ENCODE assay signal across 9 cellular contexts in the genomic region with DNA sequence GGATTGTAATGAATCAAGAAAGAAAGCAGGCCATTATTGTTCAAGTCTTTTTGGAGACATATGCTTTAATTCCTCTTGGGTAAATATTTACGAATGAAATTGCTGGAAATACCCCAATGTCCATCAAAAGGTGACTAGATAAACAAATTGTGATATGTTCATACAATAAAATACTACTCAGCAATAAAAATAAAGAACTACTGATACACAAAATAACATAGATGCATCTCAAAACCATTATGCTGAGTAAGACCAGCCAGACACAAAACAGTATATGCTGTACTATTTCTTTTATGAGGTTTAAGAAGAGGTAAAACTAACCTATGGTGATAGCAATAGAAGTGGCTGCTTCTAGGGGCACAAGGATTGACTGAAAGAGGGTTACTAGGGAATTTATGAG.
"Had no signal": no experiment of that assay in that cellular context is flagged by ENCODE, and none has a peak within 500 bp of the region (broad histone marks: within the 10 kb centered on the region; RNA-seq: fewer than 3 reads in every experiment).

No MANE protein-coding gene starts in this region.

- H3K27ac Mint-ChIP-seq: GM23338, IgD-negative memory B cell had no signal

- H3K9me3 Mint-ChIP-seq: IgD-negative memory B cell had no signal

- DNase-seq: H9, HCEC 1CT, Karpas-422 had no signal

- H3K4me2 ChIP-seq: GM23338, KMS-11 had no signal

- H3K27ac ChIP-seq: HL-60, KMS-11 had no signal

- H3K36me3 Mint-ChIP-seq: IgD-negative memory B cell had no signal

- ATAC-seq: GM23338 had no signal

- H3K27me3 Mint-ChIP-seq: IgD-negative memory B cell had no signal

- H3K4me3 ChIP-seq: GM23338 had no signal

- H3K9ac ChIP-seq: KMS-11 had no signal

- FAIRE-seq: H1, H54 had no signal

- H3K4me3 Mint-ChIP-seq: GM23338, H9, IgD-negative memory B cell had no signal
